ENCODE assay signal across 8 cellular contexts in genomic region chr10:59176241-59177030, GRCh38. TPM values are rescaled to one million over a fixed set of nuclear protein-coding genes. Genes with fewer than 3 reads are reported as not detected.
A peak's percentile ranks its signal among the peaks of the same experiment; 100 is the strongest.
DNase-seq lines count a peak whose midpoint lies in the region; ATAC-seq and TF ChIP-seq lines count a peak whose summit lies in the region.

Gene PHYHIPL, plus strand, starts transcription at chr10:59176643. Its CDS starts 211 bp downstream, at chr10:59176854.

- peak within 1 kb of the TSS; percentile 70 for H3K4me3 ChIP-seq in coronary artery
- peak within 1 kb of the TSS; percentile 33 for H3K4me3 ChIP-seq in mesodermal cell (ENCODE audit: extremely low read depth, insufficient read depth, low read length, poor library complexity, severe bottlenecking)
- no peak within 1 kb of the TSS for H3K4me3 ChIP-seq in naive thymus-derived CD4-positive, alpha-beta T cell (ENCODE audit: low read length)

- no peak for TF ChIP-seq CTCF in coronary artery (IDR thresholded peaks at IDR 0.05)

- H3K4me1 ChIP-seq in mesodermal cell (ENCODE audit: control insufficient read depth, insufficient read depth, low read length, poor library complexity, severe bottlenecking) = no peaks in the 10 kb centered on the region
- H3K4me1 ChIP-seq in naive thymus-derived CD4-positive, alpha-beta T cell (ENCODE audit: control insufficient read depth in 2 of 2, insufficient read depth in 2 of 2, low read length in 2 of 2) = no peaks in the 10 kb centered on the region

- peaks cover 12 to 28% (median 27%) of the 10 kb centered on the region in 5 donors for H3K27me3 Mint-ChIP-seq in naive thymus-derived CD4-positive, alpha-beta T cell

- CTCF ChIA-PET in naive thymus-derived CD4-positive, alpha-beta T cell (lab: Charles Lee) = no interaction called here

- peaks cover 0 to 5% (median 3%) of the 10 kb centered on the region in 7 donors for H3K4me1 Mint-ChIP-seq in naive thymus-derived CD4-positive, alpha-beta T cell

- peaks cover 0 to 16% (median 6%) of the 10 kb centered on the region in 11 donors for H3K9me3 Mint-ChIP-seq in naive thymus-derived CD4-positive, alpha-beta T cell

- H3K4me3 Mint-ChIP-seq in naive thymus-derived CD4-positive, alpha-beta T cell = peak within 1 kb of the TSS in 2 of 10 donors; percentile 28 to 44

- no peaks in the 10 kb centered on the region for H3K36me3 ChIP-seq in mesodermal cell (ENCODE audit: control insufficient read depth, insufficient read depth, low read length)
- H3K36me3 ChIP-seq in naive thymus-derived CD4-positive, alpha-beta T cell (ENCODE audit: control insufficient read depth in 2 of 3, insufficient read depth in 3 of 3, low read length in 3 of 3) = no peaks in the 10 kb centered on the region

- POLR2A ChIA-PET in naive thymus-derived CD4-positive, alpha-beta T cell (lab: Charles Lee) = no interaction called here

- no peaks in the 10 kb centered on the region for H3K9me3 ChIP-seq in mesodermal cell (ENCODE audit: control insufficient read depth, low read length)
- no peaks in the 10 kb centered on the region for H3K9me3 ChIP-seq in naive thymus-derived CD4-positive, alpha-beta T cell (ENCODE audit: control insufficient read depth in 2 of 3, low read length in 3 of 3)

- DNase-seq in DMS 273 treated with DMSO at 0.1 percent for 48 hours (lab: John Stamatoyannopoulos, UW) (peak; percentile 3), NCI-H1694 treated with DMSO at 0.1 percent for 48 hours (lab: John Stamatoyannopoulos, UW) (peak; percentile 53), coronary artery (ENCODE audit: low spot score) (no peak), inferior parietal cortex (ENCODE audit: extremely low spot score) (no peak), NCI-H1048 (lab: John Stamatoyannopoulos, UW) (no peak)
- no peak for DNase-seq in naive thymus-derived CD4-positive, alpha-beta T cell

- intact Hi-C loops in naive thymus-derived CD4-positive, alpha-beta T cell (cut with micrococcal nuclease) = no loop called here

- no peak within 1 kb of the TSS for H3K27ac ChIP-seq in coronary artery
- no peak within 1 kb of the TSS for H3K27ac ChIP-seq in mesodermal cell (ENCODE audit: low read depth, low read length, severe bottlenecking)
- no peak within 1 kb of the TSS for H3K27ac ChIP-seq in naive thymus-derived CD4-positive, alpha-beta T cell (ENCODE audit: low read depth, low read length)

- H3K27ac Mint-ChIP-seq in naive thymus-derived CD4-positive, alpha-beta T cell = peak within 1 kb of the TSS in 1 of 9 donors; percentile 49

- peaks cover 0 to 4% (median 0%) of the 10 kb centered on the region in 5 donors for H3K36me3 Mint-ChIP-seq in naive thymus-derived CD4-positive, alpha-beta T cell

- WGBS in mesodermal cell (ENCODE audit: insufficient coverage in 2 of 2), 2 experiments = 0 to 2% methylated on average over 39 to 45 of the region's 90 CpGs

- H3K27me3 ChIP-seq in naive thymus-derived CD4-positive, alpha-beta T cell (ENCODE audit: control insufficient read depth in 2 of 2, insufficient read depth in 2 of 2, low read length in 2 of 2) = no peaks in the 10 kb centered on the region

- ATAC-seq in GM18520 (IDR thresholded peaks at IDR 0.05; ENCODE audit: unreplicated experiment) = no peak
- ATAC-seq in naive thymus-derived CD4-positive, alpha-beta T cell = no peak

RNA-seq across cellular contexts. Expression of gene PHYHIPL, which starts in this region (rescaled TPM):
- 3.4 TPM for polyA plus RNA-seq in mesodermal cell (2013, experiment 1 of 2)
- polyA plus RNA-seq in mesodermal cell (2013, experiment 2 of 2) = 1.5 TPM
- not detected for total RNA-seq in naive thymus-derived CD4-positive, alpha-beta T cell
- not detected for polyA plus RNA-seq in naive thymus-derived CD4-positive, alpha-beta T cell

Comparison
In these comparisons a context has a peak if more than half of its experiments do, and no peak if none do; other contexts are left out.
1. DNase-seq: peak in DMS 273 treated with DMSO at 0.1 percent for 48 hours (single experiment) and NCI-H1694 treated with DMSO at 0.1 percent for 48 hours (single experiment); none in coronary artery (single experiment), inferior parietal cortex (single experiment), NCI-H1048 (single experiment) and naive thymus-derived CD4-positive, alpha-beta T cell (0 of 9).